16 cellular contexts compared by ENCODE assay signal in the genomic region with DNA sequence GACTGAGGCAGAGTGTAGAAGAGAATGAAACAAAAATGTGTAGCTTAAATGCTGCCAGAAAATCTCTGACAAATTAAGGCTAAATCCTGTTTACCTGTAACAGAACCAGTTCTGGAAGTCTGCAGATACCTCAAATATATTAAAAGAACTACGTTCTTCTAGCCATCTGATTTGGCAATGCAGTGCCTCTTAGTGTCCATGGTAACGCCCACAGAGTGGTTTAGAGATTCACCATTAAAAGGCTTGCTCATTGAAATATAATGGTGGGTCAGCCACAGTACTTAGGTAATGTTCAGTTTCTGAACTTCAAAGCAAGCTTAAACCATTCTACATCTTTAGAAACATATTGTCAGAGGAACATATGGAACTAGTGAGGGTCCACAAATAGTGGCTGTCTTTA. TPM values are rescaled to one million over a fixed set of nuclear protein-coding genes. Genes with fewer than 3 reads are reported as not detected.
"Had no signal": no experiment of that assay in that cellular context is flagged by ENCODE, and none has a peak within 500 bp of the region (broad histone marks: within the 10 kb centered on the region; RNA-seq: fewer than 3 reads in every experiment).

No MANE protein-coding gene starts in this region.

- H3K36me3 Mint-ChIP-seq: naive B cell, neural progenitor cell had no signal

- H3K36me3 ChIP-seq: ascending aorta, neural progenitor cell, right lobe of liver, spleen, suprapubic skin had no signal

- H3K27me3 Mint-ChIP-seq: activated CD4-positive, alpha-beta T cell treated with anti-CD3 and anti-CD28 coated beads, Interleukin-2, amount 10 ng/mL, durations not matched to agents 7 days and 5 days; activated naive CD8-positive, alpha-beta T cell treated with anti-CD3 and anti-CD28 coated beads, Interleukin-2, amount 50 U/mL, for 24 hours; stimulated activated naive CD8-positive, alpha-beta T cell treated with anti-CD3 and anti-CD28 coated beads, Interleukin-15, Interleukin-2, amounts not matched to agents 100 ng/mL and 50 ng/mL, for 24 hours had no signal

- H3K27ac ChIP-seq: ascending aorta, neural progenitor cell, psoas muscle, right lobe of liver, spleen, suprapubic skin had no signal

- H3K27me3 ChIP-seq: ascending aorta, neural progenitor cell, right lobe of liver, suprapubic skin had no signal

- DNase-seq: activated CD4-positive, alpha-beta T cell treated with anti-CD3 and anti-CD28 coated beads, Interleukin-2, amount 10 ng/mL, durations not matched to agents 7 days and 5 days; activated CD8-positive, alpha-beta memory T cell treated with anti-CD3 and anti-CD28 coated beads for 24 hours; activated naive CD4-positive, alpha-beta T cell treated with Interleukin-2 at 50 U/mL for 16 hours; activated naive CD8-positive, alpha-beta T cell treated with anti-CD3 and anti-CD28 coated beads, Interleukin-2, amount 50 U/mL, for 24 hours; naive B cell; psoas muscle; right lobe of liver; spleen had no signal

- H3K27ac Mint-ChIP-seq: activated CD4-positive, alpha-beta T cell treated with anti-CD3 and anti-CD28 coated beads, Interleukin-2, amount 10 ng/mL, durations not matched to agents 7 days and 5 days; activated naive CD8-positive, alpha-beta T cell treated with anti-CD3 and anti-CD28 coated beads, Interleukin-2, amount 50 U/mL, for 24 hours; naive B cell; neural progenitor cell; stimulated activated naive CD8-positive, alpha-beta T cell treated with anti-CD3 and anti-CD28 coated beads, Interleukin-15, Interleukin-2, amounts not matched to agents 100 ng/mL and 50 ng/mL, for 24 hours had no signal

- H3K4me1 ChIP-seq: ascending aorta, psoas muscle, right lobe of liver, spleen, suprapubic skin had no signal

- H3K4me2 ChIP-seq: neural progenitor cell had no signal

- H3K9ac ChIP-seq: neural progenitor cell had no signal

- H3K4me3 ChIP-seq: ascending aorta, lung, neural progenitor cell, psoas muscle, right lobe of liver, spleen, suprapubic skin had no signal

- H3K9me3 ChIP-seq: ascending aorta, psoas muscle, right lobe of liver, spleen, suprapubic skin had no signal

- H3K9me3 Mint-ChIP-seq: activated CD4-positive, alpha-beta T cell treated with anti-CD3 and anti-CD28 coated beads, Interleukin-2, amount 10 ng/mL, durations not matched to agents 7 days and 5 days; neural progenitor cell had no signal

- H2AFZ ChIP-seq: neural progenitor cell had no signal

- H3K4me1 Mint-ChIP-seq: activated CD4-positive, alpha-beta T cell treated with anti-CD3 and anti-CD28 coated beads, Interleukin-2, amount 10 ng/mL, durations not matched to agents 7 days and 5 days; activated naive CD8-positive, alpha-beta T cell treated with anti-CD3 and anti-CD28 coated beads, Interleukin-2, amount 50 U/mL, for 24 hours; naive B cell had no signal

- H3K4me3 Mint-ChIP-seq: activated CD4-positive, alpha-beta T cell treated with anti-CD3 and anti-CD28 coated beads, Interleukin-2, amount 10 ng/mL, durations not matched to agents 7 days and 5 days; activated naive CD8-positive, alpha-beta T cell treated with anti-CD3 and anti-CD28 coated beads, Interleukin-2, amount 50 U/mL, for 24 hours; naive B cell; neural progenitor cell; stimulated activated naive CD8-positive, alpha-beta T cell treated with anti-CD3 and anti-CD28 coated beads, Interleukin-15, Interleukin-2, amounts not matched to agents 100 ng/mL and 50 ng/mL, for 24 hours had no signal

RNA-seq across cellular contexts. Expression of a gene that starts 23.2 kb away (rescaled TPM):
- total RNA-seq: activated CD4-positive, alpha-beta T cell treated with anti-CD3 and anti-CD28 coated beads, Interleukin-2, amount 10 ng/mL, durations not matched to agents 7 days and 5 days; ascending aorta; esophagus mucosa; lung; mononuclear cell; osteocyte; psoas muscle; right lobe of liver; spleen; suprapubic skin had no signal
- polyA plus RNA-seq: lung, psoas muscle, spleen had no signal

RNA-seq across cellular contexts. Expression of a gene that starts 32.4 kb away (rescaled TPM):
- total RNA-seq: activated CD4-positive, alpha-beta T cell treated with anti-CD3 and anti-CD28 coated beads, Interleukin-2, amount 10 ng/mL, durations not matched to agents 7 days and 5 days; mononuclear cell had no signal
